In genomic region chr9:134295101-134295745, GRCh38 we compare ENCODE assay signal across 2 cellular contexts.
TF ChIP-seq lines count a peak whose summit lies in the region.

No MANE protein-coding gene starts in this region.

TF ChIP-seq in SK-N-SH, 30 proteins besides CTCF, POLR2A, EP300 and RAD21:
- TF ChIP-seq, protein P1, sequence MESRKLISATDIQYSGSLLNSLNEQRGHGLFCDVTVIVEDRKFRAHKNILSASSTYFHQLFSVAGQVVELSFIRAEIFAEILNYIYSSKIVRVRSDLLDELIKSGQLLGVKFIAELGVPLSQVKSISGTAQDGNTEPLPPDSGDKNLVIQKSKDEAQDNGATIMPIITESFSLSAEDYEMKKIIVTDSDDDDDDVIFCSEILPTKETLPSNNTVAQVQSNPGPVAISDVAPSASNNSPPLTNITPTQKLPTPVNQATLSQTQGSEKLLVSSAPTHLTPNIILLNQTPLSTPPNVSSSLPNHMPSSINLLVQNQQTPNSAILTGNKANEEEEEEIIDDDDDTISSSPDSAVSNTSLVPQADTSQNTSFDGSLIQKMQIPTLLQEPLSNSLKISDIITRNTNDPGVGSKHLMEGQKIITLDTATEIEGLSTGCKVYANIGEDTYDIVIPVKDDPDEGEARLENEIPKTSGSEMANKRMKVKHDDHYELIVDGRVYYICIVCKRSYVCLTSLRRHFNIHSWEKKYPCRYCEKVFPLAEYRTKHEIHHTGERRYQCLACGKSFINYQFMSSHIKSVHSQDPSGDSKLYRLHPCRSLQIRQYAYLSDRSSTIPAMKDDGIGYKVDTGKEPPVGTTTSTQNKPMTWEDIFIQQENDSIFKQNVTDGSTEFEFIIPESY (IDR thresholded peaks at IDR 0.05; ENCODE audit: borderline replicate concordance, low read depth): no peak
- TF ChIP-seq FOSL2 (IDR thresholded peaks at IDR 0.05; ENCODE audit: borderline replicate concordance, low read depth) (no peak), MEF2A (IDR thresholded peaks at IDR 0.05; ENCODE audit: borderline replicate concordance, low read depth) (no peak), MXI1 (IDR thresholded peaks at IDR 0.05; ENCODE audit: low read depth, low read length) (no peak), EZH2phosphoT487 (IDR thresholded peaks at IDR 0.05; ENCODE audit: borderline replicate concordance, low read depth) (no peak), MAX (IDR thresholded peaks at IDR 0.05; ENCODE audit: low read depth) (no peak), NFIC (IDR thresholded peaks at IDR 0.05; ENCODE audit: borderline replicate concordance) (no peak), SMC3 (IDR thresholded peaks at IDR 0.05; ENCODE audit: low read depth, low read length) (no peak), IRF3 (IDR thresholded peaks at IDR 0.05; ENCODE audit: low read depth, low read length) (no peak), JUND (IDR thresholded peaks at IDR 0.05) (no peak)
- TF ChIP-seq, protein P2, sequence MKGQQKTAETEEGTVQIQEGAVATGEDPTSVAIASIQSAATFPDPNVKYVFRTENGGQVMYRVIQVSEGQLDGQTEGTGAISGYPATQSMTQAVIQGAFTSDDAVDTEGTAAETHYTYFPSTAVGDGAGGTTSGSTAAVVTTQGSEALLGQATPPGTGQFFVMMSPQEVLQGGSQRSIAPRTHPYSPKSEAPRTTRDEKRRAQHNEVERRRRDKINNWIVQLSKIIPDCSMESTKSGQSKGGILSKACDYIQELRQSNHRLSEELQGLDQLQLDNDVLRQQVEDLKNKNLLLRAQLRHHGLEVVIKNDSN (IDR thresholded peaks at IDR 0.05; ENCODE audit: borderline replicate concordance, low read depth): no peak
TF ChIP-seq in SK-N-SH: peak in this region for 0.

TF ChIP-seq in SK-N-SH treated with all-trans-retinoic acid at 6 μM for 48 hours, 23 proteins besides CTCF, POLR2A, EP300 and RAD21 (continued from another document):
- TF ChIP-seq ZC3H10 (CRISPR knock-in tag; IDR thresholded peaks at IDR 0.05) (no peak), PPARA (CRISPR knock-in tag; IDR thresholded peaks at IDR 0.05; ENCODE audit: borderline replicate concordance) (no peak), ZNF565 (CRISPR knock-in tag; conservative IDR thresholded peaks at IDR 0.05; ENCODE audit: low read depth) (no peak), ESRRG (CRISPR knock-in tag; IDR thresholded peaks at IDR 0.05) (no peak), RARB (CRISPR knock-in tag; IDR thresholded peaks at IDR 0.05) (no peak)
- TF ChIP-seq, protein P3, sequence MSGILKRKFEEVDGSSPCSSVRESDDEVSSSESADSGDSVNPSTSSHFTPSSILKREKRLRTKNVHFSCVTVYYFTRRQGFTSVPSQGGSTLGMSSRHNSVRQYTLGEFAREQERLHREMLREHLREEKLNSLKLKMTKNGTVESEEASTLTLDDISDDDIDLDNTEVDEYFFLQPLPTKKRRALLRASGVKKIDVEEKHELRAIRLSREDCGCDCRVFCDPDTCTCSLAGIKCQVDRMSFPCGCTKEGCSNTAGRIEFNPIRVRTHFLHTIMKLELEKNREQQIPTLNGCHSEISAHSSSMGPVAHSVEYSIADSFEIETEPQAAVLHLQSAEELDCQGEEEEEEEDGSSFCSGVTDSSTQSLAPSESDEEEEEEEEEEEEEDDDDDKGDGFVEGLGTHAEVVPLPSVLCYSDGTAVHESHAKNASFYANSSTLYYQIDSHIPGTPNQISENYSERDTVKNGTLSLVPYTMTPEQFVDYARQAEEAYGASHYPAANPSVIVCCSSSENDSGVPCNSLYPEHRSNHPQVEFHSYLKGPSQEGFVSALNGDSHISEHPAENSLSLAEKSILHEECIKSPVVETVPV (CRISPR knock-in tag; IDR thresholded peaks at IDR 0.05): no peak
